ENCODE assay signal across 19 cellular contexts in genomic region chrX:1124531-1124930, GRCh38.
"Had no signal": no experiment of that assay in that cellular context is flagged by ENCODE, and none has a peak within 500 bp of the region (broad histone marks: within the 10 kb centered on the region; RNA-seq: fewer than 3 reads in every experiment).

No MANE protein-coding gene starts in this region.

- H3K27me3 ChIP-seq: ovary, upper lobe of left lung, vagina had no signal

- H3K36me3 ChIP-seq: esophagus squamous epithelium, gastroesophageal sphincter, ovary, tibial artery, upper lobe of left lung, vagina had no signal

- H3K4me3 ChIP-seq: esophagus squamous epithelium, gastroesophageal sphincter, hepatocyte, ovary, smooth muscle cell, tibial artery, upper lobe of left lung, vagina had no signal

- ATAC-seq: effector memory CD8-positive, alpha-beta T cell; gastroesophageal sphincter; natural killer cell; right cardiac atrium; stimulated activated effector memory CD8-positive, alpha-beta T cell treated with anti-CD3 and anti-CD28 coated beads, Interleukin-12 subunit alpha, Interleukin-12 subunit beta, amount 100 ng/mL, for 72 hours; stimulated activated naive CD8-positive, alpha-beta T cell treated with anti-CD3 and anti-CD28 coated beads, Interleukin-15, Interleukin-2, amounts not matched to agents 100 U/mL and 50 U/mL, for 24 hours had no signal

- H3K4me2 ChIP-seq: smooth muscle cell had no signal

- H3K9me3 ChIP-seq: esophagus squamous epithelium, gastroesophageal sphincter, ovary, tibial artery, upper lobe of left lung, vagina had no signal

- H2AFZ ChIP-seq: hepatocyte had no signal

- DNase-seq: effector memory CD8-positive, alpha-beta T cell; esophagus squamous epithelium; foreskin fibroblast; kidney glomerular epithelial cell; mammary epithelial cell; natural killer cell; nucleus accumbens; ovary; right cardiac atrium; stimulated activated CD4-positive, alpha-beta T cell treated with anti-CD3 and anti-CD28 coated beads, Interleukin-4, amount 100 ng/mL, for 1 hour; stimulated activated CD8-positive, alpha-beta memory T cell treated with anti-CD3 and anti-CD28 coated beads, Interleukin-4, amount 100 ng/mL, for 48 hours; stimulated activated naive CD8-positive, alpha-beta T cell treated with anti-CD3 and anti-CD28 coated beads, Interleukin-15, Interleukin-2, amounts not matched to agents 100 U/mL and 50 U/mL, for 24 hours; upper lobe of left lung had no signal

- H3K27ac ChIP-seq: esophagus squamous epithelium, gastroesophageal sphincter, hepatocyte, ovary, tibial artery, upper lobe of left lung, vagina had no signal

- H3K4me1 ChIP-seq: esophagus squamous epithelium, gastroesophageal sphincter, tibial artery, upper lobe of left lung, vagina had no signal
